Comparison of ENCODE assay signal across 7 cellular contexts in genomic region chr3:91485026-91485425, GRCh38.
DNase-seq lines count a peak whose midpoint lies in the region; ATAC-seq and TF ChIP-seq lines count a peak whose summit lies in the region.
"Not testable (repeated sequence)": the region's sequence is repeated elsewhere in the genome, so short reads cannot be mapped to it uniquely, and the experiment has no call there.

No MANE protein-coding gene starts in this region.

- not testable (repeated sequence) for H3K27me3 ChIP-seq in HCT116 (ENCODE audit: insufficient read depth, low read length)

- H3K79me2 ChIP-seq in HCT116 (ENCODE audit: insufficient read depth, low read length), result not testable (repeated sequence)

- H3K27ac ChIP-seq in HCT116 (ENCODE audit: low read depth, low read length), result not testable (repeated sequence)

- H3K9ac ChIP-seq in HCT116 (ENCODE audit: low read length), result not testable (repeated sequence)

- not testable (repeated sequence) for H3K4me2 ChIP-seq in HCT116 (ENCODE audit: low read length)

- not testable (repeated sequence) for H3K36me3 Mint-ChIP-seq in chondrocyte (ENCODE audit: low read depth)

- CTCF ChIA-PET in HCT116 (lab: Charles Lee), result not testable (repeated sequence)

- not testable (repeated sequence) for H3K27me3 Mint-ChIP-seq in chondrocyte (ENCODE audit: low read depth)

- POLR2A ChIA-PET in HCT116 (lab: Charles Lee), result not testable (repeated sequence)

- not testable (repeated sequence) for TF ChIP-seq POLR2A in HCT116 (IDR thresholded peaks at IDR 0.05; ENCODE audit: borderline replicate concordance, extremely low read depth, insufficient read depth, insufficient read length)

- not testable (repeated sequence) for H3K4me3 ChIP-seq in HCT116 (replicated peaks in 1 of 2; ENCODE audit: low read depth in 1 of 2, low read length in 2 of 2)

- not testable (repeated sequence) for H3K9me3 ChIP-seq in HCT116 (ENCODE audit: control insufficient read depth in 1 of 2, insufficient read depth in 1 of 2, low read depth in 1 of 2, low read length in 2 of 2)

- not testable (repeated sequence) for H3K4me1 Mint-ChIP-seq in chondrocyte (ENCODE audit: low read depth)

- not testable (repeated sequence) for BruUV-seq in HCT116 (replicated peaks; lab: Mats Ljungman, UMichigan)

- H3K9me3 Mint-ChIP-seq in chondrocyte (ENCODE audit: low read depth), result peaks cover 14% of the 10 kb centered on the region

- H3K36me3 ChIP-seq in HCT116 (ENCODE audit: control insufficient read depth in 1 of 2, insufficient read depth in 2 of 2, low read length in 2 of 2), result not testable (repeated sequence)

- RAD21 ChIA-PET in HCT116 (lab: Charles Lee; ENCODE audit: low non-redundant PET in 1 of 2, low total read pairs in 2 of 2, uncharacterized antibody in 2 of 2, unreplicated experiment in 2 of 2), result not testable (repeated sequence)

- not testable (repeated sequence) for TF ChIP-seq CTCF in HCT116 (IDR thresholded peaks at IDR 0.05 in 2 of 3, conservative IDR thresholded peaks at IDR 0.05 in 1 of 3; ENCODE audit: borderline replicate concordance in 1 of 3, insufficient read depth in 1 of 3, low read depth in 2 of 3, low read length in 2 of 3)
- TF ChIP-seq CTCF in chondrocyte (IDR thresholded peaks at IDR 0.05), result peak; percentile 37

- DNase-seq in DMS 273 (lab: John Stamatoyannopoulos, UW; ENCODE audit: unreplicated experiment) (peak; percentile 39), HCT116 (ENCODE audit: low read depth, low spot score) (peak; percentile 0), M059J (ENCODE audit: low read depth) (peak; percentile 1), NCI-H82 treated with DMSO at 0.1 percent for 48 hours (lab: John Stamatoyannopoulos, UW; ENCODE audit: unreplicated experiment) (peak; percentile 2), SIG-M5 treated with dmso at 0.1 percent for 504 hours (lab: John Stamatoyannopoulos, UW; ENCODE audit: unreplicated experiment) (peak; percentile 23), myocyte (ENCODE audit: low read depth) (peak; percentile 40)
- not testable (repeated sequence) for DNase-seq in chondrocyte (ENCODE audit: low spot score)

- H3K9me2 ChIP-seq in HCT116 (ENCODE audit: insufficient read depth), result not testable (repeated sequence)

- intact Hi-C loops in HCT116 (cut with micrococcal nuclease), result not testable (repeated sequence)

- not testable (repeated sequence) for H2AFZ ChIP-seq in HCT116 (ENCODE audit: low read depth, low read length, poor library complexity, severe bottlenecking)

- not testable (repeated sequence) for H3K4me1 ChIP-seq in HCT116 (ENCODE audit: control insufficient read depth in 1 of 2, insufficient read depth in 2 of 2, low read length in 2 of 2)

- H3K4me3 Mint-ChIP-seq in chondrocyte (ENCODE audit: unreplicated experiment), result not testable (repeated sequence)

- peak; percentile 6; the same call in 1 of the 2 replicates for TF ChIP-seq RAD21 in HCT116 (IDR thresholded peaks at IDR 0.05; ENCODE audit: low read depth)

- peak; percentile 69 for ATAC-seq in HCT116

- not testable (repeated sequence) for H4K20me1 ChIP-seq in HCT116 (ENCODE audit: insufficient read depth)

- not testable (repeated sequence) for H3K27ac Mint-ChIP-seq in chondrocyte (ENCODE audit: unreplicated experiment)
